8 cellular contexts compared by ENCODE assay signal in the genomic region with DNA sequence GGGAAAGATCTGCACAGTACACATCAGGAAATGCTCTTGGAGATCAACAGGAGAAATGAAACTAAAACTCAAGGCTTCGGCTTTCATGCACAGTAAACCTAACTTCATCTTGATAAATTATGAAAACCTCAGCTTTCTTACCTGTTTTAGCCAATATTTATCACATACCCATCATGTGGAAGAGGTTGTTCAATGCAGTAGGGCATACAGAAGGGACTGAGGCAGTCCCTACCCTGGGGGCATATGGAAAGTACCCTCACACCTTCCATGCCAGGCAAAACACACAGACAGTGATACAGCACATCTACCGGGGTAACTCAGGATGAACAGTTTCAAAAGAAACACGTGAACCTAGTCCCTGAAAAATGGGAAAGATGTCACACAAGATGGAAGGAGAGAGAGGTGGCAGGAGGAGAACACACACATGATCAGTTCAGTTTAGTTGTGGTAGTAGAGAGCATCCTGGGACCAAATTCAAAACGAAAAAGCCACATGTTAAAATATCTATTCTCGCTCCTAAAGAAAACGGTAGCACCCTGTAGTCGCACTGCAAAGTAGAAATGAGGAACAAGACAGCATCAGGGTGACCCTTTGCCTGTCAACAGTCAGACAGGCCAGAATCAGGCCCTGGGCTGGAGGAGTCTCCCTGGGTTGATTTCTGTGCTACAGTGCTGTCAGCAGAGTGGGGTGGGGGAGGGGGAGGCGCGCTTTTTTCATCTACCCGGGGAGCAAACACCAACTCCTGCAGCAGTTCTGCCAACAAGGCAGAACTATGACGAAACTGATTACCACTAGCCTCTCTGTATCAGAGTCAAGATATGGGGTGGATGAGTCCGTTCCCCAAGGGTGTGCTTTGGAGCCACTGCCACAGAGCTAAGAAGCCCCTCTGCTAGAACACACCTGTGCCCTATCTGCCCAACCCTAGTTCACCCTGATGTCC. TPM values are rescaled to one million over a fixed set of nuclear protein-coding genes. Genes with fewer than 3 reads are reported as not detected.
DNase-seq lines count a peak whose midpoint lies in the region; ATAC-seq lines count a peak whose summit lies in the region.

No MANE protein-coding gene starts in this region.

- no peaks in the 10 kb centered on the region for H3K9me3 ChIP-seq in ES-I3 (ENCODE audit: control insufficient read depth, insufficient read depth, low read length)
- H3K9me3 ChIP-seq in MG63 = no peaks in the 10 kb centered on the region
- H3K9me3 ChIP-seq in neuron (ENCODE audit: low read length) = no peaks in the 10 kb centered on the region

- in situ Hi-C loops in G401 (cut with HindIII; ENCODE audit: low sequenced_read_pairs) = no loop called here

- H3K9ac ChIP-seq in ES-I3 (ENCODE audit: low read depth, low read length) = peak overlapping the region; percentile 59

- 0 out of 2 replicates have a peak, but pooled peaks cover 4% of the 10 kb centered on the region for H3K4me1 ChIP-seq in ES-I3 (ENCODE audit: insufficient read depth, low read length)
- peaks cover 20% of the 10 kb centered on the region for H3K4me1 ChIP-seq in neuron (ENCODE audit: insufficient read depth, low read length)

- H3K4me3 ChIP-seq in MG63 (peak overlapping the region; percentile 83), neuron (ENCODE audit: low read length) (peak overlapping the region; percentile 76)

- DNase-seq in MG63 (peak; percentile 48), fibroblast of gingiva (ENCODE audit: low read depth) (peak; percentile 68), G401 (ENCODE audit: low spot score) (no peak)
- peak; percentile 41 for DNase-seq in activated CD4-positive, alpha-beta T cell treated with anti-CD3 and anti-CD28 coated beads, Interleukin-2, amount 50 U/mL, for 1 hour

- no peak for ATAC-seq in GM21381 (IDR thresholded peaks at IDR 0.05; ENCODE audit: unreplicated experiment)
- no peak for ATAC-seq in HG03565 (IDR thresholded peaks at IDR 0.05; ENCODE audit: unreplicated experiment)

- H3K27me3 ChIP-seq in MG63 (no peaks in the 10 kb centered on the region), neuron (ENCODE audit: insufficient read depth, low read length) (no peaks in the 10 kb centered on the region)

- no peak overlapping the region for H2AFZ ChIP-seq in neuron (ENCODE audit: low read depth, low read length)

- peaks cover under 1% of the 10 kb centered on the region; the same call in 1 of the 2 replicates for H3K36me3 ChIP-seq in ES-I3 (ENCODE audit: insufficient read depth, low read length)
- H3K36me3 ChIP-seq in MG63 = peaks cover 23% of the 10 kb centered on the region
- H3K36me3 ChIP-seq in neuron (ENCODE audit: insufficient read depth, low read length) = peaks cover 10% of the 10 kb centered on the region

RNA-seq across cellular contexts. Expression of gene HIRA, which starts 1.3 kb away (rescaled TPM):
- 19.8 and 22.1 TPM in 2 replicates for total RNA-seq in MG63 (2014; rRNA removed; shearing (Covaris generic); ENCODE audit: low replicate concordance)
- total RNA-seq in G401 (2014; rRNA removed; shearing (Covaris generic)) = 41.5 and 45.5 TPM in 2 replicates

RNA-seq across cellular contexts. Expression of gene MRPL40, which starts 2.1 kb away (rescaled TPM):
- total RNA-seq in MG63 (2014; rRNA removed; shearing (Covaris generic); ENCODE audit: low replicate concordance) = 56.2 and 80.2 TPM in 2 replicates
- total RNA-seq in G401 (2014; rRNA removed; shearing (Covaris generic)) = 48.9 and 61.5 TPM in 2 replicates

RNA-seq across cellular contexts. Expression of gene C22orf39, which starts 17.3 kb away (rescaled TPM):
- total RNA-seq in MG63 (2014; rRNA removed; shearing (Covaris generic); ENCODE audit: low replicate concordance) = 33.0 and 38.7 TPM in 2 replicates
- total RNA-seq in G401 (2014; rRNA removed; shearing (Covaris generic)) = 60.2 and 63.3 TPM in 2 replicates

RNA-seq across cellular contexts. Expression of gene UFD1, which starts 48.8 kb away (rescaled TPM):
- 128 and 161 TPM in 2 replicates for total RNA-seq in MG63 (2014; rRNA removed; shearing (Covaris generic); ENCODE audit: low replicate concordance)
- 74.1 and 84.8 TPM in 2 replicates for total RNA-seq in G401 (2014; rRNA removed; shearing (Covaris generic))

RNA-seq across cellular contexts. Expression of gene CDC45, which starts 49.5 kb away (rescaled TPM):
- total RNA-seq in MG63 (2014; rRNA removed; shearing (Covaris generic); ENCODE audit: low replicate concordance) = 81.8 and 89.1 TPM in 2 replicates
- total RNA-seq in G401 (2014; rRNA removed; shearing (Covaris generic)) = 43.4 and 46.7 TPM in 2 replicates
